22 cellular contexts compared by ENCODE assay signal in genomic region chr1:187121661-187122060, GRCh38.
"Had no signal": no experiment of that assay in that cellular context is flagged by ENCODE, and none has a peak within 500 bp of the region (broad histone marks: within the 10 kb centered on the region; RNA-seq: fewer than 3 reads in every experiment).

No MANE protein-coding gene starts in this region.

- H3K4me1 Mint-ChIP-seq: naive thymus-derived CD8-positive, alpha-beta T cell; stimulated activated effector memory CD8-positive, alpha-beta T cell treated with anti-CD3 and anti-CD28 coated beads, Interleukin-12 subunit alpha, Interleukin-12 subunit beta, amount 100 ng/mL, for 72 hours had no signal

- H3K4me3 ChIP-seq: esophagus squamous epithelium, lower lobe of right lung, ovary, psoas muscle, sigmoid colon, stomach, thyroid gland, vagina had no signal

- H3K27ac ChIP-seq: esophagus squamous epithelium, lower lobe of right lung, ovary, psoas muscle, sigmoid colon, stomach, thyroid gland, vagina had no signal

- H3K27me3 Mint-ChIP-seq: effector memory CD8-positive, alpha-beta T cell; naive thymus-derived CD8-positive, alpha-beta T cell had no signal

- ATAC-seq: effector memory CD8-positive, alpha-beta T cell; left ventricle myocardium superior; lower lobe of right lung; naive thymus-derived CD8-positive, alpha-beta T cell; psoas muscle; right cardiac atrium; stimulated activated effector memory CD8-positive, alpha-beta T cell treated with anti-CD3 and anti-CD28 coated beads, Interleukin-12 subunit alpha, Interleukin-12 subunit beta, amount 100 ng/mL, for 72 hours had no signal

- H3K36me3 ChIP-seq: esophagus squamous epithelium, lower lobe of right lung, ovary, sigmoid colon, stomach, thyroid gland, vagina had no signal

- H3K4me3 Mint-ChIP-seq: effector memory CD8-positive, alpha-beta T cell; naive thymus-derived CD8-positive, alpha-beta T cell; stimulated activated effector memory CD8-positive, alpha-beta T cell treated with anti-CD3 and anti-CD28 coated beads, Interleukin-12 subunit alpha, Interleukin-12 subunit beta, amount 100 ng/mL, for 72 hours had no signal

- H3K27ac Mint-ChIP-seq: effector memory CD8-positive, alpha-beta T cell; naive thymus-derived CD8-positive, alpha-beta T cell; stimulated activated effector memory CD8-positive, alpha-beta T cell treated with anti-CD3 and anti-CD28 coated beads, Interleukin-12 subunit alpha, Interleukin-12 subunit beta, amount 100 ng/mL, for 72 hours had no signal

- DNase-seq: effector memory CD8-positive, alpha-beta T cell; erythroblast; esophagus squamous epithelium; foreskin melanocyte; glutamatergic neuron; left ventricle myocardium superior; lower lobe of right lung; naive thymus-derived CD8-positive, alpha-beta T cell; occipital lobe; ovary; posterior cingulate gyrus; psoas muscle; right cardiac atrium; sigmoid colon; stimulated activated CD4-positive, alpha-beta T cell treated with anti-CD3 and anti-CD28 coated beads, Interleukin-2, amount 100 ng/mL, for 24 hours; stimulated activated CD4-positive, alpha-beta T cell treated with anti-CD3 and anti-CD28 coated beads, Interleukin-4, amount 100 ng/mL, for 24 hours; stimulated activated naive CD4-positive, alpha-beta T cell treated with Interleukin-2 at 50 U/mL for 16 hours; stomach; thyroid gland; trophoblast cell had no signal

- H3K4me1 ChIP-seq: esophagus squamous epithelium, lower lobe of right lung, psoas muscle, sigmoid colon, stomach, thyroid gland, vagina had no signal

- H3K36me3 Mint-ChIP-seq: naive thymus-derived CD8-positive, alpha-beta T cell; stimulated activated effector memory CD8-positive, alpha-beta T cell treated with anti-CD3 and anti-CD28 coated beads, Interleukin-12 subunit alpha, Interleukin-12 subunit beta, amount 100 ng/mL, for 72 hours had no signal

- H3K9me3 ChIP-seq: esophagus squamous epithelium, lower lobe of right lung, ovary, psoas muscle, sigmoid colon, stomach, thyroid gland, vagina had no signal
